ENCODE assay signal across 8 cellular contexts in genomic region chr12:113196996-113197395, GRCh38. TPM values are rescaled to one million over a fixed set of nuclear protein-coding genes. Genes with fewer than 3 reads are reported as not detected.
DNase-seq lines count a peak whose midpoint lies in the region; ATAC-seq and TF ChIP-seq lines count a peak whose summit lies in the region.

No MANE protein-coding gene starts in this region.

- peak overlapping the region; percentile 43 for H3K27ac Mint-ChIP-seq in neural crest cell (ENCODE audit: unreplicated experiment)

- no peaks in the 10 kb centered on the region for H3K36me3 Mint-ChIP-seq in neural crest cell (ENCODE audit: low read depth)

- ATAC-seq in GM19467 (IDR thresholded peaks at IDR 0.05; ENCODE audit: unreplicated experiment) (peak; percentile 75), HG03039 (IDR thresholded peaks at IDR 0.05; ENCODE audit: unreplicated experiment) (no peak)

- peaks cover 16% of the 10 kb centered on the region for H3K4me1 Mint-ChIP-seq in neural crest cell

- peak; percentile 69 for TF ChIP-seq CTCF in neural crest cell (conservative IDR thresholded peaks at IDR 0.05)

- no peaks in the 10 kb centered on the region for H3K9me3 Mint-ChIP-seq in neural crest cell

- peak overlapping the region; percentile 66 for H3K4me3 Mint-ChIP-seq in neural crest cell

- no peaks in the 10 kb centered on the region for H3K27me3 Mint-ChIP-seq in neural crest cell (ENCODE audit: low read depth)

- DNase-seq in COR-L47 (lab: John Stamatoyannopoulos, UW) (peak; percentile 57), HuH-7 (ENCODE audit: low spot score) (peak; percentile 93), OCI-M1 (lab: John Stamatoyannopoulos, UW) (peak; percentile 90), fibroblast of peridontal ligament (ENCODE audit: extremely low read depth) (peak; percentile 83), neural crest cell (ENCODE audit: low read depth, low spot score) (peak; percentile 43)
- peak; percentile 61 to 68 for DNase-seq in activated T-cell treated with anti-CD3 and anti-CD28 coated beads, Interleukin-2, amount 50 U/mL, for 48 hours

RNA-seq across cellular contexts. Expression of gene RITA1, which starts 11.5 kb away (rescaled TPM):
- 20.0 and 20.1 TPM in 2 replicates for total RNA-seq in neural crest cell

RNA-seq across cellular contexts. Expression of gene DDX54, which starts 11.7 kb away (rescaled TPM):
- total RNA-seq in neural crest cell, result 68.5 and 69.7 TPM in 2 replicates

RNA-seq across cellular contexts. Expression of gene TPCN1, which starts 24.3 kb away (rescaled TPM):
- 18.3 and 18.9 TPM in 2 replicates for total RNA-seq in neural crest cell

RNA-seq across cellular contexts. Expression of gene CFAP73, which starts 47.5 kb away (rescaled TPM):
- not detected in 2 replicates for total RNA-seq in neural crest cell

Comparison
In these comparisons a context has a peak if more than half of its experiments do, and no peak if none do; other contexts are left out.
1. DNase-seq: peak in every context shown above with its lines; median percentile 93 in HuH-7; 90 in OCI-M1; 83 in fibroblast of peridontal ligament; 64 in activated T-cell treated with anti-CD3 and anti-CD28 coated beads, Interleukin-2, amount 50 U/mL, for 48 hours; 57 in COR-L47; 43 in neural crest cell.